12 cellular contexts compared by ENCODE assay signal in genomic region chr22:36462475-36462790, GRCh38. TPM values are rescaled to one million over a fixed set of nuclear protein-coding genes. Genes with fewer than 3 reads are reported as not detected.
DNase-seq lines count a peak whose midpoint lies in the region; ATAC-seq, FAIRE-seq and TF ChIP-seq lines count a peak whose summit lies in the region.
"Had no signal": no experiment of that assay in that cellular context is flagged by ENCODE, and none has a peak within 500 bp of the region (broad histone marks: within the 10 kb centered on the region; RNA-seq: fewer than 3 reads in every experiment).

No MANE protein-coding gene starts in this region.

- POLR2A ChIA-PET in A549 (lab: Yijun Ruan, JAX): interaction anchor here (1.1 to 1.4 kb wide), 2 partner anchors 67 to 74 kb away, joined by 3 to 6 read pairs; partner anchors contain the start of gene MYH9
- POLR2A ChIA-PET in HEK293T (lab: Yijun Ruan, JAX): interaction anchor here (1.1 to 3.3 kb wide), 3 partner anchors 10 to 134 kb away, joined by 3 to 9 read pairs (median 3); partner anchors contain the start of gene TXN2

- H3K27me3 ChIP-seq in SJCRH30 (no peaks in the 10 kb centered on the region), hepatocyte (no peaks in the 10 kb centered on the region), rectal smooth muscle tissue (ENCODE audit: control insufficient read depth, insufficient read depth, low read length) (no peaks in the 10 kb centered on the region)

- H3K9me2 ChIP-seq in hepatocyte (replicated peaks; ENCODE audit: insufficient read depth): no peaks in the 10 kb centered on the region

- TF ChIP-seq POLR2A in A549 (IDR thresholded peaks at IDR 0.05; ENCODE audit: low read length): no peak

- H3K36me3 ChIP-seq in SJCRH30 (no peaks in the 10 kb centered on the region), hepatocyte (replicated peaks; ENCODE audit: insufficient read depth, low read depth) (no peaks in the 10 kb centered on the region), rectal smooth muscle tissue (ENCODE audit: control insufficient read depth, insufficient read depth, low read length) (no peaks in the 10 kb centered on the region)

- CTCF ChIA-PET in A549 (lab: Yijun Ruan, JAX): interaction anchor here (0.8 to 11.3 kb wide), 6 partner anchors 9 to 161 kb away, joined by 3 to 113 read pairs (median 3); partner anchors contain the start of gene MYH9
- CTCF ChIA-PET in HEK293T (lab: Yijun Ruan, JAX): no interaction called here

- no peak overlapping the region for H2AFZ ChIP-seq in hepatocyte

- H3K27ac ChIP-seq in A549: peak overlapping the region; percentile 77 to 98
- H3K27ac ChIP-seq in SJCRH30: peak overlapping the region; percentile 58
- H3K27ac ChIP-seq in hepatocyte: peak overlapping the region; percentile 90
- H3K27ac ChIP-seq in rectal smooth muscle tissue (ENCODE audit: low read depth, low read length): peak overlapping the region; percentile 88

- 26% methylated on average over 3 of the region's 4 CpGs for WGBS in A549 (ENCODE audit: missing lambda C conversion rate)
- WGBS in hepatocyte (ENCODE audit: low lambda C conversion rate, missing lambda C conversion rate): 69% methylated on average over 4 of the region's 4 CpGs

- no peak for TF ChIP-seq RAD21 in A549 (conservative IDR thresholded peaks at IDR 0.05 in 1 of 2, IDR thresholded peaks at IDR 0.05 in 1 of 2)

- no peak for DNase-seq in A549 (ENCODE audit: low read depth in 1 of 2, low spot score in 1 of 2)
- no peak for DNase-seq in SJCRH30
- no peak for DNase-seq in hepatocyte (ENCODE audit: low spot score)
- DNase-seq in H4 (ENCODE audit: low spot score): no peak
- no peak for DNase-seq in HEK293T (ENCODE audit: extremely low spot score)
- no peak for DNase-seq in hippocampal formation (lab: John Stamatoyannopoulos, UW)
- DNase-seq: naive thymus-derived CD4-positive, alpha-beta T cell; NCI-H2227 treated with DMSO at 0.1 percent for 48 hours; stimulated activated CD4-positive, alpha-beta T cell treated with anti-CD3 and anti-CD28 coated beads, Interleukin-2, amount 100 ng/mL, for 24 hours had no signal

- no peaks in the 10 kb centered on the region for H3K9me3 ChIP-seq in A549
- no peaks in the 10 kb centered on the region for H3K9me3 ChIP-seq in SJCRH30 (replicated peaks)
- H3K9me3 ChIP-seq in hepatocyte (ENCODE audit: low read depth): no peaks in the 10 kb centered on the region

- peak in 1 of 2 experiments; percentile 32; a peak in 3 of 6 replicates for ATAC-seq in A549
- ATAC-seq in GM21528 (IDR thresholded peaks at IDR 0.05; ENCODE audit: low FRiP score, unreplicated experiment): no peak
- ATAC-seq: naive thymus-derived CD4-positive, alpha-beta T cell had no signal

- no peak for TF ChIP-seq EP300 in A549 (IDR thresholded peaks at IDR 0.05)

- H3K4me2 ChIP-seq in A549 (peak overlapping the region; percentile 65), hepatocyte (no peak overlapping the region)

- H3K4me3 ChIP-seq in A549 (no peak overlapping the region), SJCRH30 (no peak overlapping the region), hepatocyte (no peak overlapping the region), rectal smooth muscle tissue (ENCODE audit: low read length) (no peak overlapping the region)

- H3K4me1 ChIP-seq in A549 (peaks cover 73% of the 10 kb centered on the region), SJCRH30 (peaks cover 71% of the 10 kb centered on the region), hepatocyte (ENCODE audit: insufficient read depth) (peaks cover 13% of the 10 kb centered on the region), rectal smooth muscle tissue (ENCODE audit: control insufficient read depth, insufficient read depth, low read length) (peaks cover 40% of the 10 kb centered on the region)

- H3K9ac ChIP-seq in rectal smooth muscle tissue (ENCODE audit: low read length): no peak overlapping the region

- FAIRE-seq in A549 (lab: Jason Lieb, UNC): no peak
- FAIRE-seq: TTC549 had no signal

- no peaks in the 10 kb centered on the region for H3K79me2 ChIP-seq in hepatocyte

- no peaks in the 10 kb centered on the region for H4K20me1 ChIP-seq in hepatocyte (ENCODE audit: insufficient read depth, poor library complexity, severe bottlenecking)

- TF ChIP-seq CTCF in A549 (IDR thresholded peaks at IDR 0.05) (no peak), hepatocyte (IDR thresholded peaks at IDR 0.05; ENCODE audit: poor library complexity) (no peak)

TF ChIP-seq in A549, 52 proteins besides CTCF, POLR2A, EP300 and RAD21:
- TF ChIP-seq TP53 (CRISPR knock-in tag; IDR thresholded peaks at IDR 0.05) (0 out of 2 replicates have a peak, but pooled peaks have one; percentile 58), HOXB13 (CRISPR knock-in tag; IDR thresholded peaks at IDR 0.05; ENCODE audit: low read depth) (0 out of 2 replicates have a peak, but pooled peaks have one; percentile 0), KDM5A (IDR thresholded peaks at IDR 0.05) (no peak), GATA3 (IDR thresholded peaks at IDR 0.05; ENCODE audit: borderline replicate concordance) (0 out of 2 replicates have a peak, but pooled peaks have one; percentile 1)

TF ChIP-seq in HEK293T, 16 proteins besides CTCF, POLR2A, EP300 and RAD21:
- TF ChIP-seq TARDBP (IDR thresholded peaks at IDR 0.05): no peak
- no peak for TF ChIP-seq SP1 (IDR thresholded peaks at IDR 0.05)

RNA-seq across cellular contexts. Expression of gene TXN2, which starts 19.0 kb away (rescaled TPM):
- polyA plus RNA-seq in A549 (2011; rRNA removed) (84.5 and 89.6 TPM in 2 replicates), A549 (2017; fragmentation: RNase III; extraction: RNeasy Plus Mini Kit Qiagen cat#74134 plus additional on column Dnase treatment) (82.2 to 90.5 TPM (median 83.6 TPM) in 3 replicates), hepatocyte (129 and 131 TPM in 2 replicates)
- polyA plus RNA-seq in A549 (2012; cell fraction: cytosol; rRNA removed): 114 and 144 TPM in 2 replicates
- 75.7 and 84.1 TPM in 2 replicates for polyA plus RNA-seq in A549 (2012; cell fraction: nucleus; rRNA removed)
- polyA minus RNA-seq in A549 (2011; rRNA and poly(A)+ RNA removed): 53.2 and 56.1 TPM in 2 replicates
- 45.6 and 53.6 TPM in 2 replicates for total RNA-seq in SJCRH30 (2014; rRNA removed; shearing (Covaris generic))
- 42.6 and 52.9 TPM in 2 replicates for total RNA-seq in hepatocyte
- 13.6 and 15.6 TPM in 2 replicates for total RNA-seq in H4 (2014; rRNA removed; shearing (Covaris generic))

RNA-seq across cellular contexts. Expression of gene FOXRED2, which starts 44.4 kb away (rescaled TPM):
- 5.7 and 7.2 TPM in 2 replicates for polyA plus RNA-seq in A549 (2011; rRNA removed)
- 7.8 and 11.3 TPM in 2 replicates for polyA plus RNA-seq in A549 (2012; cell fraction: cytosol; rRNA removed)
- polyA plus RNA-seq in A549 (2012; cell fraction: nucleus; rRNA removed): 14.2 and 17.7 TPM in 2 replicates
- polyA plus RNA-seq in A549 (2017; fragmentation: RNase III; extraction: RNeasy Plus Mini Kit Qiagen cat#74134 plus additional on column Dnase treatment): 11.6 to 12.3 TPM (median 12.3 TPM) in 3 replicates
- polyA minus RNA-seq in A549 (2011; rRNA and poly(A)+ RNA removed): 9.8 and 12.2 TPM in 2 replicates
- 16.9 and 20.9 TPM in 2 replicates for total RNA-seq in SJCRH30 (2014; rRNA removed; shearing (Covaris generic))
- 4.9 and 8.5 TPM in 2 replicates for total RNA-seq in hepatocyte
- polyA plus RNA-seq in hepatocyte: 7.7 and 9.7 TPM in 2 replicates
- 17.8 and 21.6 TPM in 2 replicates for total RNA-seq in H4 (2014; rRNA removed; shearing (Covaris generic))
